ENCODE assay signal across 8 cellular contexts in the genomic region with DNA sequence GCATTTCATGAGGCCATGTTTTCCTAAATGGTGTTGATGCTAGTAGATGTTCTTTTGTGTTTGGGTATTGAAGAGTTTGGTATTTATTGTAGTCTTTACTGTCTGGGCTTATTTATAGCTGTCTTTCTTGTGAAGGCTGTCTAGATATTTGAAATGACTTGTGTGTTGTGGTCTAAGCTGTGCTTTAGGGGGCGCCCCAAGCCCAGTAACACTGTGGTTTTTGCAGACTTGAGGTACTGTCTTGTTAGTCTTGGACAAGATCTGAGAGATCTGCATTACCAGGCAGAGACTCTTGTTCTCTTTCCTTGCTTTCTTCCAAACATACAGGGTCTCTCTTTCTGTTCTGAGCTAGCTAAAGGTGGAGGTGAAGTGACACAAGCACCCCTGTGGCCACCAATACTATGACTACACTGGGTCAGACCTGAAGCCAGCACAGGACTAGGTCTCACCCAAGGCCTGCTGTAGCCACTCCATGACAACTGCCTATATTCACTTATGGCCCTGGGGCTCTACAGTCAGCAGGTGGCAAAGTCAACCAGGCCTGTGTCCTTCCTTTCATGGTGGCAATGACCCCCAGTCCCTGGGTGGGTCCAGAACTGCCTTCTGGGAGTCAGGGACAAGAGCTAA.
DNase-seq lines count a peak whose midpoint lies in the region; ATAC-seq and TF ChIP-seq lines count a peak whose summit lies in the region.

No MANE protein-coding gene starts in this region.

- no peak overlapping the region for H3K27ac Mint-ChIP-seq in T-helper 2 cell treated with Interferon-gamma antibody and Interleukin-4, amounts not matched to agents 5 μg/mL and 100 μg/mL, for 36 hours

- no peaks in the 10 kb centered on the region for H3K4me1 Mint-ChIP-seq in T-helper 2 cell treated with Interferon-gamma antibody and Interleukin-4, amounts not matched to agents 5 μg/mL and 100 μg/mL, for 36 hours (ENCODE audit: low read depth)

- TF ChIP-seq CTCF in AG09319 (IDR thresholded peaks at IDR 0.05; ENCODE audit: low read depth, low read length): peak; percentile 60

- H3K4me3 Mint-ChIP-seq in T-helper 2 cell treated with Interferon-gamma antibody and Interleukin-4, amounts not matched to agents 5 μg/mL and 100 μg/mL, for 36 hours: no peak overlapping the region

- peaks cover 7% of the 10 kb centered on the region for H3K27me3 Mint-ChIP-seq in T-helper 2 cell treated with Interferon-gamma antibody and Interleukin-4, amounts not matched to agents 5 μg/mL and 100 μg/mL, for 36 hours (ENCODE audit: low read depth)

- peaks cover 4% of the 10 kb centered on the region for H3K9me3 Mint-ChIP-seq in T-helper 2 cell treated with Interferon-gamma antibody and Interleukin-4, amounts not matched to agents 5 μg/mL and 100 μg/mL, for 36 hours

- peak; percentile 25 for DNase-seq in AG09319 (ENCODE audit: extremely low read depth, low read depth)
- DNase-seq in HT-29 (ENCODE audit: low spot score): peak; percentile 48
- peak; percentile 41 for DNase-seq in T-helper 2 cell treated with Interferon-gamma antibody and Interleukin-4, amounts not matched to agents 5 μg/mL and 100 μg/mL, for 36 hours (ENCODE audit: low spot score)
- DNase-seq in fibroblast of gingiva (ENCODE audit: low read depth): peak; percentile 59
- peak; percentile 3 to 20 (median 13) for DNase-seq in stimulated activated CD4-positive, alpha-beta T cell treated with anti-CD3 and anti-CD28 coated beads, Interleukin-12 subunit alpha, Interleukin-12 subunit beta, amount 100 ng/mL, for 48 hours (ENCODE audit: low read depth in 2 of 3, low spot score in 1 of 3)
- no peak for DNase-seq in NCI-H2196 treated with DMSO at 0.1 percent for 48 hours (lab: John Stamatoyannopoulos, UW; ENCODE audit: unreplicated experiment)
- DNase-seq in SHP77 treated with DMSO at 0.1 percent for 48 hours (lab: John Stamatoyannopoulos, UW): no peak

- no peaks in the 10 kb centered on the region for H3K36me3 Mint-ChIP-seq in T-helper 2 cell treated with Interferon-gamma antibody and Interleukin-4, amounts not matched to agents 5 μg/mL and 100 μg/mL, for 36 hours (ENCODE audit: low read depth)

- peak; percentile 75 for ATAC-seq in GM18861 (IDR thresholded peaks at IDR 0.05; ENCODE audit: unreplicated experiment)

Comparison
In these comparisons a context has a peak if more than half of its experiments do, and no peak if none do; other contexts are left out.
1. DNase-seq: peak in AG09319 (single experiment), HT-29 (single experiment), T-helper 2 cell treated with Interferon-gamma antibody and Interleukin-4, amounts not matched to agents 5 μg/mL and 100 μg/mL, for 36 hours (single experiment), fibroblast of gingiva (single experiment) and stimulated activated CD4-positive, alpha-beta T cell treated with anti-CD3 and anti-CD28 coated beads, Interleukin-12 subunit alpha, Interleukin-12 subunit beta, amount 100 ng/mL, for 48 hours (3 of 3); none in NCI-H2196 treated with DMSO at 0.1 percent for 48 hours (single experiment) and SHP77 treated with DMSO at 0.1 percent for 48 hours (single experiment).